In the genomic region with DNA sequence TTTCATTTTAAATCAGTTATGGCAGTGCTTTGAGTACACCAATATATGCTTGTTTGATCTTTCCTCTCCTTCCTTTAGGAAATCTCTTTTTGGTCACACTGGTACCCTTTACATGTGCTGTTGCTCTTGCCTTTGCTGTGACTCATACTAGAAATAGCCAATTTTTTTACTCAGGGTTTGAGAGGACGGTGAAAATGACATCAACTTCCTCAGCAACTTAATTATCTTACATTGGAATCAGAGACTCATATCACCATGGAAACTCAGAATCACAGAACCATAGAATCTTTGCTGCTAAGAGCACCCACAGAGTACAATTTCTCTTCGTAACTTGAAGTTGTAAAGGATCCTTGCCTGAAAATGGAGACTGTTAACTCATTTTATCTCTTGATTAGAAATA, we compare ENCODE assay signal across 3 cellular contexts.
TF ChIP-seq lines count a peak whose summit lies in the region.

No MANE protein-coding gene starts in this region.

TF ChIP-seq in IMR-90, 13 proteins besides CTCF, POLR2A, EP300 and RAD21:
- TF ChIP-seq FOS (IDR thresholded peaks at IDR 0.05; ENCODE audit: low read depth, low read length) = no peak
- TF ChIP-seq, protein P1, sequence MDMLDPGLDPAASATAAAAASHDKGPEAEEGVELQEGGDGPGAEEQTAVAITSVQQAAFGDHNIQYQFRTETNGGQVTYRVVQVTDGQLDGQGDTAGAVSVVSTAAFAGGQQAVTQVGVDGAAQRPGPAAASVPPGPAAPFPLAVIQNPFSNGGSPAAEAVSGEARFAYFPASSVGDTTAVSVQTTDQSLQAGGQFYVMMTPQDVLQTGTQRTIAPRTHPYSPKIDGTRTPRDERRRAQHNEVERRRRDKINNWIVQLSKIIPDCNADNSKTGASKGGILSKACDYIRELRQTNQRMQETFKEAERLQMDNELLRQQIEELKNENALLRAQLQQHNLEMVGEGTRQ (IDR thresholded peaks at IDR 0.05; ENCODE audit: low read depth, low read length) = no peak
- TF ChIP-seq NFE2L2 (IDR thresholded peaks at IDR 0.05; ENCODE audit: low read depth, low read length) = no peak
- no peak for TF ChIP-seq CHD1 (IDR thresholded peaks at IDR 0.05; ENCODE audit: low read depth, low read length)
- no peak for TF ChIP-seq MAZ (IDR thresholded peaks at IDR 0.05; ENCODE audit: borderline replicate concordance, low read depth, low read length)
- no peak for TF ChIP-seq RFX5 (IDR thresholded peaks at IDR 0.05; ENCODE audit: low read depth, low read length)
- no peak for TF ChIP-seq MAFK (IDR thresholded peaks at IDR 0.05; ENCODE audit: low read depth, low read length)
- TF ChIP-seq SMC3 (IDR thresholded peaks at IDR 0.05; ENCODE audit: low read depth, low read length) = no peak
- no peak for TF ChIP-seq CEBPB (IDR thresholded peaks at IDR 0.05; ENCODE audit: low read depth, low read length)
- TF ChIP-seq, protein P2, sequence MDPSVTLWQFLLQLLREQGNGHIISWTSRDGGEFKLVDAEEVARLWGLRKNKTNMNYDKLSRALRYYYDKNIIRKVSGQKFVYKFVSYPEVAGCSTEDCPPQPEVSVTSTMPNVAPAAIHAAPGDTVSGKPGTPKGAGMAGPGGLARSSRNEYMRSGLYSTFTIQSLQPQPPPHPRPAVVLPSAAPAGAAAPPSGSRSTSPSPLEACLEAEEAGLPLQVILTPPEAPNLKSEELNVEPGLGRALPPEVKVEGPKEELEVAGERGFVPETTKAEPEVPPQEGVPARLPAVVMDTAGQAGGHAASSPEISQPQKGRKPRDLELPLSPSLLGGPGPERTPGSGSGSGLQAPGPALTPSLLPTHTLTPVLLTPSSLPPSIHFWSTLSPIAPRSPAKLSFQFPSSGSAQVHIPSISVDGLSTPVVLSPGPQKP (IDR thresholded peaks at IDR 0.05; ENCODE audit: borderline replicate concordance, low read depth, low read length) = no peak
- no peak for TF ChIP-seq BHLHE40 (IDR thresholded peaks at IDR 0.05; ENCODE audit: low read depth, low read length)
- no peak for TF ChIP-seq MXI1 (IDR thresholded peaks at IDR 0.05; ENCODE audit: borderline replicate concordance, low read depth, low read length)
- no peak for TF ChIP-seq RCOR1 (IDR thresholded peaks at IDR 0.05; ENCODE audit: insufficient replicate concordance, low read length)

TF ChIP-seq in K562, 482 proteins besides CTCF, POLR2A, EP300 and RAD21:
- TF ChIP-seq RFX1 (IDR thresholded peaks at IDR 0.05) (peak; percentile 42), TEAD4 (IDR thresholded peaks at IDR 0.05; ENCODE audit: low read length) (no peak), TEAD4 (CRISPR knock-in tag; IDR thresholded peaks at IDR 0.05; ENCODE audit: borderline replicate concordance) (no peak)

TF ChIP-seq in neural cell, 6 proteins besides CTCF, POLR2A, EP300 and RAD21:
- TF ChIP-seq, protein P3, sequence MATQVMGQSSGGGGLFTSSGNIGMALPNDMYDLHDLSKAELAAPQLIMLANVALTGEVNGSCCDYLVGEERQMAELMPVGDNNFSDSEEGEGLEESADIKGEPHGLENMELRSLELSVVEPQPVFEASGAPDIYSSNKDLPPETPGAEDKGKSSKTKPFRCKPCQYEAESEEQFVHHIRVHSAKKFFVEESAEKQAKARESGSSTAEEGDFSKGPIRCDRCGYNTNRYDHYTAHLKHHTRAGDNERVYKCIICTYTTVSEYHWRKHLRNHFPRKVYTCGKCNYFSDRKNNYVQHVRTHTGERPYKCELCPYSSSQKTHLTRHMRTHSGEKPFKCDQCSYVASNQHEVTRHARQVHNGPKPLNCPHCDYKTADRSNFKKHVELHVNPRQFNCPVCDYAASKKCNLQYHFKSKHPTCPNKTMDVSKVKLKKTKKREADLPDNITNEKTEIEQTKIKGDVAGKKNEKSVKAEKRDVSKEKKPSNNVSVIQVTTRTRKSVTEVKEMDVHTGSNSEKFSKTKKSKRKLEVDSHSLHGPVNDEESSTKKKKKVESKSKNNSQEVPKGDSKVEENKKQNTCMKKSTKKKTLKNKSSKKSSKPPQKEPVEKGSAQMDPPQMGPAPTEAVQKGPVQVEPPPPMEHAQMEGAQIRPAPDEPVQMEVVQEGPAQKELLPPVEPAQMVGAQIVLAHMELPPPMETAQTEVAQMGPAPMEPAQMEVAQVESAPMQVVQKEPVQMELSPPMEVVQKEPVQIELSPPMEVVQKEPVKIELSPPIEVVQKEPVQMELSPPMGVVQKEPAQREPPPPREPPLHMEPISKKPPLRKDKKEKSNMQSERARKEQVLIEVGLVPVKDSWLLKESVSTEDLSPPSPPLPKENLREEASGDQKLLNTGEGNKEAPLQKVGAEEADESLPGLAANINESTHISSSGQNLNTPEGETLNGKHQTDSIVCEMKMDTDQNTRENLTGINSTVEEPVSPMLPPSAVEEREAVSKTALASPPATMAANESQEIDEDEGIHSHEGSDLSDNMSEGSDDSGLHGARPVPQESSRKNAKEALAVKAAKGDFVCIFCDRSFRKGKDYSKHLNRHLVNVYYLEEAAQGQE (IDR thresholded peaks at IDR 0.05; ENCODE audit: borderline replicate concordance) = no peak
- TF ChIP-seq EZH2 (IDR thresholded peaks at IDR 0.05; ENCODE audit: borderline replicate concordance, insufficient read depth, low read length, poor library complexity, severe bottlenecking) (no peak), MXI1 (conservative IDR thresholded peaks at IDR 0.05; ENCODE audit: poor library complexity, severe bottlenecking) (no peak), SMC3 (conservative IDR thresholded peaks at IDR 0.05; ENCODE audit: poor library complexity) (no peak), TAF1 (IDR thresholded peaks at IDR 0.05; ENCODE audit: low read depth) (no peak)
TF ChIP-seq in neural cell: peak in this region for 0.
